20 cellular contexts compared by ENCODE assay signal in genomic region chr2:138495384-138495783, GRCh38.
"Had no signal": no experiment of that assay in that cellular context is flagged by ENCODE, and none has a peak within 500 bp of the region (broad histone marks: within the 10 kb centered on the region; RNA-seq: fewer than 3 reads in every experiment).

No MANE protein-coding gene starts in this region.

- H3K27ac ChIP-seq: foreskin keratinocyte, lower lobe of right lung, neural progenitor cell, ovary, prostate gland, sigmoid colon, skin epidermis, tibial nerve had no signal

- H3K4me3 ChIP-seq: coronary artery, lower lobe of right lung, neural progenitor cell, ovary, prostate gland, sigmoid colon, skin epidermis, tibial nerve had no signal

- H3K4me3 Mint-ChIP-seq: endodermal cell, memory B cell, mesothelial cell of epicardium, natural killer cell, neural progenitor cell had no signal

- H3K9me3 ChIP-seq: lower lobe of right lung, ovary, prostate gland, sigmoid colon, tibial nerve had no signal

- H3K27me3 ChIP-seq: foreskin keratinocyte, neural progenitor cell, ovary, sigmoid colon, tibial nerve had no signal

- H3K36me3 Mint-ChIP-seq: natural killer cell, neural progenitor cell had no signal

- ATAC-seq: foreskin keratinocyte, lower lobe of right lung, natural killer cell had no signal

- H3K36me3 ChIP-seq: lower lobe of right lung, neural progenitor cell, ovary, prostate gland had no signal

- H3K4me1 ChIP-seq: lower lobe of right lung, neural progenitor cell, prostate gland had no signal

- H3K4me1 Mint-ChIP-seq: natural killer cell, neural progenitor cell had no signal

- H3K27ac Mint-ChIP-seq: memory B cell, mesothelial cell of epicardium, natural killer cell, neural progenitor cell had no signal

- H3K27me3 Mint-ChIP-seq: memory B cell had no signal

- H3K9me3 Mint-ChIP-seq: endodermal cell, memory B cell, mesothelial cell of epicardium, natural killer cell, neural progenitor cell had no signal

- DNase-seq: central memory CD4-positive, alpha-beta T cell; effector CD4-positive, alpha-beta T cell; endodermal cell; erythroblast; foreskin keratinocyte; hippocampal formation; lower lobe of right lung; natural killer cell; nucleus accumbens; ovary; retina; sigmoid colon; stimulated activated naive CD4-positive, alpha-beta T cell treated with Interleukin-2 at 50 U/mL for 16 hours had no signal
